ENCODE assay signal across 21 cellular contexts in genomic region chr6:5045417-5045816, GRCh38.
"Had no signal": no experiment of that assay in that cellular context is flagged by ENCODE, and none has a peak within 500 bp of the region (broad histone marks: within the 10 kb centered on the region; RNA-seq: fewer than 3 reads in every experiment).

No MANE protein-coding gene starts in this region.

- DNase-seq: colonic mucosa; dermis blood vessel endothelial cell; erythroblast; foreskin keratinocyte; left colon; left ventricle myocardium superior; mesenchymal stem cell; midbrain; naive B cell; psoas muscle; retina; stimulated activated CD4-positive, alpha-beta T cell treated with anti-CD3 and anti-CD28 coated beads, Interleukin-2, amount 100 ng/mL, for 48 hours; stimulated activated naive CD4-positive, alpha-beta T cell treated with Interleukin-2 at 50 U/mL for 16 hours; thyroid gland; uterus had no signal

- H3K4me3 ChIP-seq: colonic mucosa, lung, psoas muscle, smooth muscle cell, suprapubic skin, thyroid gland, uterus had no signal

- H3K36me3 ChIP-seq: colonic mucosa, neutrophil, suprapubic skin, thyroid gland, uterus had no signal

- H3K9me3 ChIP-seq: colonic mucosa, neutrophil, psoas muscle, thyroid gland had no signal

- ATAC-seq: foreskin keratinocyte, left colon, left ventricle myocardium superior, psoas muscle, sciatic nerve had no signal

- H3K27me3 ChIP-seq: colonic mucosa, foreskin keratinocyte, neutrophil, suprapubic skin, thyroid gland, uterus had no signal

- H3K4me1 ChIP-seq: colonic mucosa, foreskin keratinocyte, psoas muscle, suprapubic skin, thyroid gland, uterus had no signal

- H3K4me2 ChIP-seq: smooth muscle cell had no signal

- H3K27ac ChIP-seq: colonic mucosa, foreskin keratinocyte, neutrophil, psoas muscle, suprapubic skin, thyroid gland, uterus had no signal

- FAIRE-seq: endothelial cell of umbilical vein had no signal
